Comparison of ENCODE assay signal across 23 cellular contexts in genomic region chr6:29955783-29956182, GRCh38.
"Had no signal": no experiment of that assay in that cellular context is flagged by ENCODE, and none has a peak within 500 bp of the region (broad histone marks: within the 10 kb centered on the region; RNA-seq: fewer than 3 reads in every experiment).

No MANE protein-coding gene starts in this region.

- H3K27me3 Mint-ChIP-seq: dendritic cell treated with granulocyte-macrophage colony-stimulating factor and Interleukin-4, amounts not matched to agents 40 ng/mL and 50 ng/mL, for 4 days; type B pancreatic cell had no signal

- ATAC-seq: left lung; lower lobe of right lung; natural killer cell; sciatic nerve; stimulated activated effector memory CD8-positive, alpha-beta T cell treated with anti-CD3 and anti-CD28 coated beads, Interleukin-12 subunit alpha, Interleukin-12 subunit beta, amount 100 ng/mL, for 72 hours had no signal

- H3K9me3 Mint-ChIP-seq: dendritic cell treated with granulocyte-macrophage colony-stimulating factor and Interleukin-4, amounts not matched to agents 40 ng/mL and 50 ng/mL, for 4 days; natural killer cell; stimulated activated effector memory CD8-positive, alpha-beta T cell treated with anti-CD3 and anti-CD28 coated beads, Interleukin-12 subunit alpha, Interleukin-12 subunit beta, amount 100 ng/mL, for 72 hours; type B pancreatic cell had no signal

- DNase-seq: colonic mucosa; effector CD8-positive, alpha-beta T cell; esophagus squamous epithelium; foreskin melanocyte; glutamatergic neuron; hypothalamus; left lung; lower lobe of right lung; natural killer cell; occipital lobe; ovary; retina; stimulated activated CD4-positive, alpha-beta T cell treated with anti-CD3 and anti-CD28 coated beads, Interleukin-12 subunit alpha, Interleukin-12 subunit beta, amount 100 ng/mL, for 4 hours; stimulated activated CD4-positive, alpha-beta T cell treated with anti-CD3 and anti-CD28 coated beads, Interleukin-1b, Interleukin-23, amount 100 ng/mL, for 48 hours; stimulated activated CD4-positive, alpha-beta T cell treated with anti-CD3 and anti-CD28 coated beads, Interleukin-4, amount 100 ng/mL, for 1 hour; stimulated activated naive CD4-positive, alpha-beta T cell treated with Interleukin-2 at 50 U/mL for 16 hours; stomach; tibial artery had no signal

- H3K4me3 ChIP-seq: colonic mucosa, esophagus squamous epithelium, left lung, lower lobe of right lung, ovary, smooth muscle cell, stomach, tibial artery had no signal

- H3K27ac ChIP-seq: colonic mucosa, esophagus squamous epithelium, left lung, lower lobe of right lung, ovary, stomach, tibial artery had no signal

- H3K36me3 ChIP-seq: colonic mucosa, esophagus squamous epithelium, left lung, lower lobe of right lung, ovary, stomach, tibial artery had no signal

- H3K27ac Mint-ChIP-seq: dendritic cell treated with granulocyte-macrophage colony-stimulating factor and Interleukin-4, amounts not matched to agents 40 ng/mL and 50 ng/mL, for 4 days; stimulated activated effector memory CD8-positive, alpha-beta T cell treated with anti-CD3 and anti-CD28 coated beads, Interleukin-12 subunit alpha, Interleukin-12 subunit beta, amount 100 ng/mL, for 72 hours; type B pancreatic cell had no signal

- H3K9me3 ChIP-seq: colonic mucosa, esophagus squamous epithelium, left lung, lower lobe of right lung, ovary, stomach, tibial artery had no signal

- H3K4me3 Mint-ChIP-seq: dendritic cell treated with granulocyte-macrophage colony-stimulating factor and Interleukin-4, amounts not matched to agents 40 ng/mL and 50 ng/mL, for 4 days; natural killer cell; stimulated activated effector memory CD8-positive, alpha-beta T cell treated with anti-CD3 and anti-CD28 coated beads, Interleukin-12 subunit alpha, Interleukin-12 subunit beta, amount 100 ng/mL, for 72 hours; type B pancreatic cell had no signal

- H3K27me3 ChIP-seq: colonic mucosa, esophagus squamous epithelium, left lung, ovary, stomach, tibial artery had no signal

- H3K4me1 ChIP-seq: colonic mucosa had no signal

- H3K36me3 Mint-ChIP-seq: natural killer cell; stimulated activated effector memory CD8-positive, alpha-beta T cell treated with anti-CD3 and anti-CD28 coated beads, Interleukin-12 subunit alpha, Interleukin-12 subunit beta, amount 100 ng/mL, for 72 hours; type B pancreatic cell had no signal
